ENCODE assay signal across 25 cellular contexts in genomic region chr6:17941318-17941717, GRCh38. TPM values are rescaled to one million over a fixed set of nuclear protein-coding genes. Genes with fewer than 3 reads are reported as not detected.
"Had no signal": no experiment of that assay in that cellular context is flagged by ENCODE, and none has a peak within 500 bp of the region (broad histone marks: within the 10 kb centered on the region; RNA-seq: fewer than 3 reads in every experiment).

No MANE protein-coding gene starts in this region.

- H3K9me3 ChIP-seq: left ventricle myocardium inferior, mucosa of descending colon, ovary, right atrium auricular region, sigmoid colon, spleen, suprapubic skin, thoracic aorta, tibial artery, upper lobe of right lung had no signal

- H3K4me3 Mint-ChIP-seq: naive thymus-derived CD4-positive, alpha-beta T cell; natural killer cell treated with Interleukin-12 subunit alpha and Interleukin-12 subunit beta and Interleukin-15 and Interleukin-18, amount 100 ng/mL, for 72 hours; stimulated activated effector memory CD8-positive, alpha-beta T cell treated with anti-CD3 and anti-CD28 coated beads, Interleukin-12 subunit alpha, Interleukin-12 subunit beta, amount 100 ng/mL, for 72 hours; stimulated activated naive CD8-positive, alpha-beta T cell treated with anti-CD3 and anti-CD28 coated beads, Interleukin-15, Interleukin-2, amounts not matched to agents 100 ng/mL and 50 ng/mL, for 24 hours had no signal

- H3K9me3 Mint-ChIP-seq: natural killer cell treated with Interleukin-12 subunit alpha and Interleukin-12 subunit beta and Interleukin-15 and Interleukin-18, amount 100 ng/mL, for 72 hours; stimulated activated effector memory CD8-positive, alpha-beta T cell treated with anti-CD3 and anti-CD28 coated beads, Interleukin-12 subunit alpha, Interleukin-12 subunit beta, amount 100 ng/mL, for 72 hours; stimulated activated naive CD8-positive, alpha-beta T cell treated with anti-CD3 and anti-CD28 coated beads, Interleukin-15, Interleukin-2, amounts not matched to agents 100 ng/mL and 50 ng/mL, for 24 hours had no signal

- H3K4me3 ChIP-seq: hepatocyte, left ventricle myocardium inferior, lung, mucosa of descending colon, ovary, right atrium auricular region, sigmoid colon, spleen, suprapubic skin, thoracic aorta, tibial artery, upper lobe of right lung had no signal

- FAIRE-seq: small intestine, urothelium cell line had no signal

- H2AFZ ChIP-seq: hepatocyte had no signal

- H3K4me1 Mint-ChIP-seq: stimulated activated effector memory CD8-positive, alpha-beta T cell treated with anti-CD3 and anti-CD28 coated beads, Interleukin-12 subunit alpha, Interleukin-12 subunit beta, amount 100 ng/mL, for 72 hours had no signal

- H3K27ac Mint-ChIP-seq: naive thymus-derived CD4-positive, alpha-beta T cell; natural killer cell treated with Interleukin-12 subunit alpha and Interleukin-12 subunit beta and Interleukin-15 and Interleukin-18, amount 100 ng/mL, for 72 hours; progenitor cell of endocrine pancreas; stimulated activated effector memory CD8-positive, alpha-beta T cell treated with anti-CD3 and anti-CD28 coated beads, Interleukin-12 subunit alpha, Interleukin-12 subunit beta, amount 100 ng/mL, for 72 hours; stimulated activated naive CD8-positive, alpha-beta T cell treated with anti-CD3 and anti-CD28 coated beads, Interleukin-15, Interleukin-2, amounts not matched to agents 100 ng/mL and 50 ng/mL, for 24 hours had no signal

- H3K36me3 ChIP-seq: left ventricle myocardium inferior, ovary, right atrium auricular region, sigmoid colon, spleen, suprapubic skin, thoracic aorta, tibial artery, upper lobe of right lung had no signal

- H3K36me3 Mint-ChIP-seq: natural killer cell treated with Interleukin-12 subunit alpha and Interleukin-12 subunit beta and Interleukin-15 and Interleukin-18, amount 100 ng/mL, for 72 hours; stimulated activated effector memory CD8-positive, alpha-beta T cell treated with anti-CD3 and anti-CD28 coated beads, Interleukin-12 subunit alpha, Interleukin-12 subunit beta, amount 100 ng/mL, for 72 hours had no signal

- ATAC-seq: mucosa of descending colon; naive thymus-derived CD4-positive, alpha-beta T cell; natural killer cell treated with Interleukin-12 subunit alpha and Interleukin-12 subunit beta and Interleukin-15 and Interleukin-18, amount 100 ng/mL, for 72 hours; stimulated activated effector memory CD8-positive, alpha-beta T cell treated with anti-CD3 and anti-CD28 coated beads, Interleukin-12 subunit alpha, Interleukin-12 subunit beta, amount 100 ng/mL, for 72 hours; upper lobe of right lung had no signal

- H3K27ac ChIP-seq: hepatocyte, left ventricle myocardium inferior, ovary, right atrium auricular region, sigmoid colon, spleen, suprapubic skin, thoracic aorta, tibial artery, upper lobe of right lung had no signal

- H3K27me3 ChIP-seq: hepatocyte, ovary, right atrium auricular region, sigmoid colon, spleen, suprapubic skin, tibial artery, upper lobe of right lung had no signal

- DNase-seq: islet precursor cell; left ventricle myocardium inferior; mesendoderm; midbrain; mucosa of descending colon; naive thymus-derived CD4-positive, alpha-beta T cell; ovary; sigmoid colon; small intestine; spleen; stimulated activated CD4-positive, alpha-beta T cell treated with anti-CD3 and anti-CD28 coated beads, Interleukin-4, amount 100 ng/mL, for 24 hours; stimulated activated naive CD4-positive, alpha-beta T cell; tibial artery; trophoblast cell; upper lobe of right lung had no signal

RNA-seq across cellular contexts. Expression of gene KIF13A, which starts 46.1 kb away (rescaled TPM):
- polyA plus RNA-seq: naive thymus-derived CD4-positive, alpha-beta T cell had no signal
